ENCODE assay signal across 26 cellular contexts in the genomic region with DNA sequence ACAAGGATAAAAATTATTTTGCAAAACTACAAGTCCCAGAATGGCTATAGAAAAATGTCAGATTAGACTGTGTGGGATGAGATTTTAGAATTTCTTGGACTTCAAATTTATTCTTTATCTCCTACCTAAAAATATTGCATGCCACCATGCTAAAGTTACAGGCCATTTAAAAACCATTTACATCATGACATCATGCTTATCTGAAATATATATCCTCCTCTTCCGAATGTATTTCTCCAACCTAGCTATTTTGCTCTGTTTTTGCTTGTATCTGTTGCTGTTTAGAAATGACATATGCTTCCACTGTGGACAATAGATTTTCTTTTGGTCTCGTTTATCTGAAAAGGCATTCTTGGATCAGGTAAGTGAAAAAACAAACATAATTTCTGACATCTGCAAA.
"Had no signal": no experiment of that assay in that cellular context is flagged by ENCODE, and none has a peak within 500 bp of the region (broad histone marks: within the 10 kb centered on the region; RNA-seq: fewer than 3 reads in every experiment).

No MANE protein-coding gene starts in this region.

- H3K36me3 ChIP-seq: stomach, suprapubic skin, thoracic aorta, thyroid gland, tibial artery, tibial nerve, transverse colon, upper lobe of left lung, upper lobe of right lung, uterus, vagina had no signal

- ATAC-seq: stimulated activated effector memory CD8-positive, alpha-beta T cell treated with anti-CD3 and anti-CD28 coated beads, Interleukin-12 subunit alpha, Interleukin-12 subunit beta, amount 100 ng/mL, for 72 hours; stimulated activated memory B cell treated with anti-CD40 and anti-IgM and Interleukin-4, amounts not matched to agents 10 μg/mL and 1 μg/mL and 100 μg/mL, for 72 hours; stimulated activated naive B cell treated with anti-CD40 and anti-IgM and Interleukin-4, amounts not matched to agents 10 μg/mL and 1 μg/mL and 100 μg/mL, for 72 hours; stimulated activated naive CD8-positive, alpha-beta T cell treated with anti-CD3 and anti-CD28 coated beads, Interleukin-15, amount 100 ng/mL, for 72 hours; stimulated activated naive CD8-positive, alpha-beta T cell treated with anti-CD3 and anti-CD28 coated beads, Interleukin-15, Interleukin-2, amounts not matched to agents 100 U/mL and 50 U/mL, for 24 hours; upper lobe of right lung had no signal

- H3K9me3 ChIP-seq: stomach, suprapubic skin, testis, thoracic aorta, thyroid gland, tibial artery, tibial nerve, transverse colon, upper lobe of left lung, upper lobe of right lung, uterus, vagina had no signal

- DNase-seq: stimulated activated CD4-positive, alpha-beta T cell treated with anti-CD3 and anti-CD28 coated beads, Interleukin-2, amount 100 ng/mL, for 48 hours; stimulated activated CD4-positive, alpha-beta T cell treated with anti-CD3 and anti-CD28 coated beads, Interleukin-4, amount 100 ng/mL, for 1 hour; stimulated activated CD4-positive, alpha-beta T cell treated with anti-CD3 and anti-CD28 coated beads, Interleukin-4, amount 100 ng/mL, for 24 hours; stimulated activated CD4-positive, alpha-beta T cell treated with anti-CD3 and anti-CD28 coated beads, Interleukin-4, amount 100 ng/mL, for 4 hours; stimulated activated CD8-positive, alpha-beta memory T cell treated with anti-CD3 and anti-CD28 coated beads, Interleukin-4, amount 100 ng/mL, for 48 hours; stimulated activated naive B cell treated with anti-CD40 and anti-IgM and Interleukin-4, amounts not matched to agents 10 μg/mL and 1 μg/mL and 100 μg/mL, for 72 hours; stimulated activated naive CD4-positive, alpha-beta T cell; stimulated activated naive CD4-positive, alpha-beta T cell treated with Interleukin-2 at 50 U/mL for 16 hours; stimulated activated naive CD8-positive, alpha-beta T cell treated with anti-CD3 and anti-CD28 coated beads, Interleukin-15, amount 100 ng/mL, for 72 hours; stimulated activated naive CD8-positive, alpha-beta T cell treated with anti-CD3 and anti-CD28 coated beads, Interleukin-15, Interleukin-2, amounts not matched to agents 100 U/mL and 50 U/mL, for 24 hours; stomach; substantia nigra; testis; thyroid gland; tibial artery; transverse colon; upper lobe of left lung; upper lobe of right lung; uterus had no signal

- FAIRE-seq: urothelium cell line had no signal

- H3K27ac ChIP-seq: stomach, suprapubic skin, testis, thoracic aorta, thyroid gland, tibial artery, tibial nerve, transverse colon, upper lobe of left lung, upper lobe of right lung, uterus, vagina had no signal

- H3K4me1 ChIP-seq: stomach, suprapubic skin, testis, thyroid gland, tibial artery, tibial nerve, transverse colon, upper lobe of left lung, upper lobe of right lung, uterus, vagina had no signal

- H3K27me3 ChIP-seq: stomach, suprapubic skin, testis, thyroid gland, tibial artery, tibial nerve, transverse colon, upper lobe of left lung, upper lobe of right lung, uterus, vagina had no signal

- H3K4me3 ChIP-seq: stomach, suprapubic skin, testis, thoracic aorta, thyroid gland, tibial artery, tibial nerve, transverse colon, upper lobe of left lung, upper lobe of right lung, uterus, vagina had no signal
